ENCODE assay signal across 1 cellular context in genomic region chr2:145800201-145801091, GRCh38.
TF ChIP-seq lines count a peak whose summit lies in the region.

No MANE protein-coding gene starts in this region.

TF ChIP-seq in HepG2, 621 proteins besides CTCF, POLR2A, EP300 and RAD21 (continued from another document and continues in another):
- peak; percentile 96 for TF ChIP-seq ZNF512B (CRISPR knock-in tag; IDR thresholded peaks at IDR 0.05; ENCODE audit: borderline replicate concordance)
- no peak; the same call in 1 of the 2 replicates for TF ChIP-seq ZNF556 (CRISPR knock-in tag; IDR thresholded peaks at IDR 0.05; ENCODE audit: borderline replicate concordance)
- TF ChIP-seq ZBTB26 (CRISPR knock-in tag; IDR thresholded peaks at IDR 0.05; ENCODE audit: borderline replicate concordance) = peak; percentile 87; the same call in 1 of the 2 replicates
- peak; percentile 92 for TF ChIP-seq IRF2 (CRISPR knock-in tag; IDR thresholded peaks at IDR 0.05)
- peak; percentile 52; the same call in 1 of the 2 replicates for TF ChIP-seq MYC (CRISPR knock-in tag; IDR thresholded peaks at IDR 0.05; ENCODE audit: borderline replicate concordance)
- TF ChIP-seq ASH2L (IDR thresholded peaks at IDR 0.05; ENCODE audit: insufficient read length, low read depth, low read length) = peak; percentile 88
- TF ChIP-seq HDAC1 (CRISPR knock-in tag; IDR thresholded peaks at IDR 0.05) = peak; percentile 91
- TF ChIP-seq SP5 (CRISPR knock-in tag; IDR thresholded peaks at IDR 0.05; ENCODE audit: borderline replicate concordance, low read depth) = peak; percentile 93
- peak; percentile 88; the same call in 1 of the 2 replicates for TF ChIP-seq THRA (CRISPR knock-in tag; IDR thresholded peaks at IDR 0.05; ENCODE audit: borderline replicate concordance)
- peak; percentile 87; the same call in 1 of the 2 replicates for TF ChIP-seq KDM4B (CRISPR knock-in tag; IDR thresholded peaks at IDR 0.05)
- TF ChIP-seq ERF (CRISPR knock-in tag; IDR thresholded peaks at IDR 0.05) = peak; percentile 99
- TF ChIP-seq DNMT3B (CRISPR knock-in tag; conservative IDR thresholded peaks at IDR 0.05) = peak; percentile 84
- no peak for TF ChIP-seq ZBTB46 (CRISPR knock-in tag; IDR thresholded peaks at IDR 0.05; ENCODE audit: borderline replicate concordance)
- TF ChIP-seq CBX1 (IDR thresholded peaks at IDR 0.05; ENCODE audit: low read depth) = peak; percentile 92
- peak; percentile 93; the same call in 1 of the 2 replicates for TF ChIP-seq NFIB (CRISPR knock-in tag; IDR thresholded peaks at IDR 0.05; ENCODE audit: borderline replicate concordance)
- peak; percentile 82; the same call in 1 of the 2 replicates for TF ChIP-seq DMAP1 (CRISPR knock-in tag; IDR thresholded peaks at IDR 0.05)
- peak; percentile 77; the same call in 1 of the 2 replicates for TF ChIP-seq MXD4 (CRISPR knock-in tag; IDR thresholded peaks at IDR 0.05)
- peak; percentile 37; the same call in 1 of the 2 replicates for TF ChIP-seq ATF6 (CRISPR knock-in tag; conservative IDR thresholded peaks at IDR 0.05)
- TF ChIP-seq SCMH1 (CRISPR knock-in tag; IDR thresholded peaks at IDR 0.05; ENCODE audit: borderline replicate concordance) = no peak
- TF ChIP-seq TBX2 (CRISPR knock-in tag; IDR thresholded peaks at IDR 0.05; ENCODE audit: borderline replicate concordance) = peak; percentile 99
- peak; percentile 96 for TF ChIP-seq ZBTB20 (CRISPR knock-in tag; IDR thresholded peaks at IDR 0.05; ENCODE audit: borderline replicate concordance, low read depth)
- TF ChIP-seq ZNF691 (CRISPR knock-in tag; IDR thresholded peaks at IDR 0.05; ENCODE audit: borderline replicate concordance, low read depth) = peak; percentile 42; the same call in 1 of the 2 replicates
- peak; percentile 81 for TF ChIP-seq GATAD1 (CRISPR knock-in tag; IDR thresholded peaks at IDR 0.05)
- 0 out of 2 replicates have a peak, but pooled peaks have one; percentile 46 for TF ChIP-seq TMF1 (CRISPR knock-in tag; IDR thresholded peaks at IDR 0.05; ENCODE audit: low read depth)
- TF ChIP-seq ZSCAN22 (CRISPR knock-in tag; IDR thresholded peaks at IDR 0.05) = no peak
- no peak for TF ChIP-seq E2F2 (CRISPR knock-in tag; IDR thresholded peaks at IDR 0.05; ENCODE audit: borderline replicate concordance)
- peak; percentile 26; the same call in 1 of the 2 replicates for TF ChIP-seq TSC22D2 (CRISPR knock-in tag; IDR thresholded peaks at IDR 0.05; ENCODE audit: borderline replicate concordance)
- peak; percentile 90 for TF ChIP-seq ZEB1 (IDR thresholded peaks at IDR 0.05; ENCODE audit: insufficient replicate concordance, low read depth)
- TF ChIP-seq ZNF501 (CRISPR knock-in tag; IDR thresholded peaks at IDR 0.05) = no peak
- TF ChIP-seq ZNF549 (CRISPR knock-in tag; IDR thresholded peaks at IDR 0.05) = peak; percentile 62; the same call in 1 of the 2 replicates
- peak; percentile 49; the same call in 1 of the 2 replicates for TF ChIP-seq MXD3 (CRISPR knock-in tag; IDR thresholded peaks at IDR 0.05)
- TF ChIP-seq NR3C1 (CRISPR knock-in tag; IDR thresholded peaks at IDR 0.05) = no peak
- peak; percentile 44; the same call in 1 of the 2 replicates for TF ChIP-seq KMT2B (CRISPR knock-in tag; IDR thresholded peaks at IDR 0.05)
- TF ChIP-seq NFIC (IDR thresholded peaks at IDR 0.05; ENCODE audit: low read length) = peak; percentile 100
- peak; percentile 98 for TF ChIP-seq TCF7 (IDR thresholded peaks at IDR 0.05; ENCODE audit: low read depth)
- TF ChIP-seq ZBTB38 (CRISPR knock-in tag; IDR thresholded peaks at IDR 0.05) = no peak; the same call in 1 of the 2 replicates
- peak; percentile 95 for TF ChIP-seq HMGXB3 (CRISPR knock-in tag; IDR thresholded peaks at IDR 0.05; ENCODE audit: borderline replicate concordance)
- peak; percentile 66; the same call in 1 of the 2 replicates for TF ChIP-seq KMT2A (CRISPR knock-in tag; IDR thresholded peaks at IDR 0.05)
- TF ChIP-seq FOSL2 (CRISPR knock-in tag; IDR thresholded peaks at IDR 0.05) = peak; percentile 95
- TF ChIP-seq ZSCAN29 (CRISPR knock-in tag; conservative IDR thresholded peaks at IDR 0.05) = peak; percentile 56
- peak; percentile 89 for TF ChIP-seq SAP130 (CRISPR knock-in tag; IDR thresholded peaks at IDR 0.05; ENCODE audit: low read depth)
